In the genomic region with DNA sequence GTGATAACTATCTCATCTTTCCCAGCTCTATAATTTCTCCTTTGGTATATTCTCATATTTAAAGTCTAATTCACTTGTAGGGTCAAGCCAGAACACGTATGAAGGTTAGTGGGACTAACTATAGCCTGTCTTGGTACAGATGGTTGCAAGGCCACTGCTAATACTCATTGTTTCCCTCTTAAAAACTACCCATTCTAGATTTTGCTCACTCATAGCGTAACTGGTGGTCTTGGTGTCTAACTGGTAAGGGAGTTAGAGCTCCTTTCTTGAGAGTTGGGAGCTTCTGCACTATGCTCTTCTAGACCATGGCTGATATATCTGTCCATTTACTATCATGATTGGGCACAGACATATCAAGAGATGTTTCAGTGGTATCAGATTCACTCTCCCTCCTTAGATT, we compare ENCODE assay signal across 11 cellular contexts. TPM values are rescaled to one million over a fixed set of nuclear protein-coding genes. Genes with fewer than 3 reads are reported as not detected.
"Had no signal": no experiment of that assay in that cellular context is flagged by ENCODE, and none has a peak within 500 bp of the region (broad histone marks: within the 10 kb centered on the region; RNA-seq: fewer than 3 reads in every experiment).

No MANE protein-coding gene starts in this region.

- FAIRE-seq: H1, H54, HepG2 had no signal

- H3K4me2 ChIP-seq: GM23338, KMS-11 had no signal

- H3K27me3 Mint-ChIP-seq: IgD-negative memory B cell had no signal

- ATAC-seq: GM23338, HepG2 had no signal

- DNase-seq: H9, HCEC 1CT, KBM-7 had no signal

- H3K4me3 Mint-ChIP-seq: GM23338, H9, IgD-negative memory B cell had no signal

- H3K27ac ChIP-seq: HL-60, KMS-11 had no signal

- H3K9me3 Mint-ChIP-seq: GM23338, H9 had no signal

- H3K4me1 Mint-ChIP-seq: GM23338, H9 had no signal

- H2AFZ ChIP-seq: GM23338 had no signal

- H3K27ac Mint-ChIP-seq: GM23338, H9, IgD-negative memory B cell had no signal

- H3K4me3 ChIP-seq: GM23338 had no signal

RNA-seq across cellular contexts. Expression of gene MGP, which starts 8.8 kb away (rescaled TPM):
- total RNA-seq: GM23338, H1, H9, HepG2 had no signal
- polyA plus RNA-seq: H1, HepG2, IgD-negative memory B cell had no signal

RNA-seq across cellular contexts. Expression of gene ART4, which starts 33.5 kb away (rescaled TPM):
- total RNA-seq: GM23338, H1, H9, HT1080 had no signal
- polyA plus RNA-seq: H1, IgD-negative memory B cell had no signal
